1 cellular context compared by ENCODE assay signal in the genomic region with DNA sequence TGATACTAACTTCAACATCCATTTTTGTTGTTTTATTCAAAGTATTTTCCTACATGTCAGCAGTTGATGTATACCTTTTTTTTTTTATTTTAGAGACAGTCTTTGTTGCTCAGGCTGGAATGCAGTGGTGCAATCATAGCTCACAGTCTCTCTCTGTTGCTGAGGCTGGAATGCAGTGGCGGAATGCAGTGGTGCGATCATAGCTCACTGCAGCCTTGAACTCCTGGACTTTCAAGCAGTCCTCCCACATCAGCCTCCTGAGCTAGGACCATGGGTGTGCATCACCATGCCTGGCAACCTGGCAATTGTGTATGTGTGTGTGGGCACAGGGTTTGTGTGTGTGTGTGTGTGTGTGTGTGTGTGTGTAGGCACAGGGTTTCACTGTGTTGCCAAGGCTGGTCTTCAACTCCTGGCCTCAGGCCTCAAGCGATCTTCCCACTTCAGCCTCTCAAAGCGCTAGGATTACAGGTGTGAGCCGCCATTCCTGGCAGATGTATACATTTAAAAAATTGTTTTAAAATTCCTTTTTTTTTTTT.
TF ChIP-seq lines count a peak whose summit lies in the region.

No MANE protein-coding gene starts in this region.

TF ChIP-seq in HepG2, 621 proteins besides CTCF, POLR2A, EP300 and RAD21 (continued from another document and continues in another):
- TF ChIP-seq, protein P1, sequence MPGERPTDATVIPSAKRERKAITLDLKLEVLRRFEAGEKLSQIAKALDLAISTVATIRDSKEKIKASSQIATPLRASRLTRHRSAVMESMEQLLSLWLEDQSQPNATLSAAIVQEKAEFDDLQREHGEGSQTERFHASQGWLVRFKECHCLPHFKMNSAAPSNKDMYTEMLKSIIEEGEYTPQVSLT (CRISPR knock-in tag; IDR thresholded peaks at IDR 0.05; ENCODE audit: borderline replicate concordance, low read depth), result no peak
- TF ChIP-seq NFE2L1 (CRISPR knock-in tag; IDR thresholded peaks at IDR 0.05; ENCODE audit: borderline replicate concordance) (no peak), SIX1 (CRISPR knock-in tag; IDR thresholded peaks at IDR 0.05; ENCODE audit: borderline replicate concordance) (no peak), ZBTB3 (CRISPR knock-in tag; IDR thresholded peaks at IDR 0.05; ENCODE audit: borderline replicate concordance, low read depth) (peak; percentile 100), SMAD1 (CRISPR knock-in tag; IDR thresholded peaks at IDR 0.05; ENCODE audit: borderline replicate concordance, low read depth) (no peak), PLRG1 (conservative IDR thresholded peaks at IDR 0.05) (no peak), KLF16 (CRISPR knock-in tag; IDR thresholded peaks at IDR 0.05) (no peak), ZNF225 (CRISPR knock-in tag; IDR thresholded peaks at IDR 0.05) (no peak), SAP130 (CRISPR knock-in tag; IDR thresholded peaks at IDR 0.05; ENCODE audit: low read depth) (peak; percentile 71), SP5 (CRISPR knock-in tag; IDR thresholded peaks at IDR 0.05; ENCODE audit: borderline replicate concordance, low read depth) (peak; percentile 47), ZFY (CRISPR knock-in tag; IDR thresholded peaks at IDR 0.05) (no peak), CREB1 (IDR thresholded peaks at IDR 0.05) (no peak), CREB1 (CRISPR knock-in tag; IDR thresholded peaks at IDR 0.05) (no peak), ZNF761 (CRISPR knock-in tag; conservative IDR thresholded peaks at IDR 0.05) (no peak), DR1 (CRISPR knock-in tag; IDR thresholded peaks at IDR 0.05) (no peak), TEAD3 (CRISPR knock-in tag; optimal IDR thresholded peaks at IDR 0.05; ENCODE audit: borderline replicate concordance) (peak; percentile 100), ZSCAN20 (CRISPR knock-in tag; IDR thresholded peaks at IDR 0.05; ENCODE audit: borderline replicate concordance) (no peak), GATAD2A (CRISPR knock-in tag; IDR thresholded peaks at IDR 0.05) (peak; percentile 70), AGO2 (optimal IDR thresholded peaks at IDR 0.05; ENCODE audit: low read depth, low read length) (no peak), ZNF570 (CRISPR knock-in tag; IDR thresholded peaks at IDR 0.05; ENCODE audit: borderline replicate concordance) (no peak), GLI4 (CRISPR knock-in tag; IDR thresholded peaks at IDR 0.05; ENCODE audit: borderline replicate concordance) (no peak), ZEB1 (IDR thresholded peaks at IDR 0.05; ENCODE audit: insufficient replicate concordance, low read depth) (no peak), HDAC2 (CRISPR knock-in tag; IDR thresholded peaks at IDR 0.05) (peak; percentile 90), SOX5 (CRISPR knock-in tag; IDR thresholded peaks at IDR 0.05; ENCODE audit: borderline replicate concordance) (peak; percentile 69; the same call in 1 of the 2 replicates), CC2D1A (CRISPR knock-in tag; IDR thresholded peaks at IDR 0.05) (no peak), ZNF816 (CRISPR knock-in tag; IDR thresholded peaks at IDR 0.05; ENCODE audit: borderline replicate concordance) (no peak), KDM2A (CRISPR knock-in tag; IDR thresholded peaks at IDR 0.05; ENCODE audit: borderline replicate concordance, low read depth) (peak; percentile 20; the same call in 1 of the 2 replicates), HMG20A (CRISPR knock-in tag; IDR thresholded peaks at IDR 0.05; ENCODE audit: borderline replicate concordance) (peak; percentile 30; the same call in 1 of the 2 replicates), PITX1 (CRISPR knock-in tag; IDR thresholded peaks at IDR 0.05) (peak; percentile 63; the same call in 1 of the 2 replicates), MAZ (IDR thresholded peaks at IDR 0.05; ENCODE audit: borderline replicate concordance, low read depth, low read length) (no peak), MAZ (CRISPR knock-in tag; IDR thresholded peaks at IDR 0.05; ENCODE audit: low read depth) (0 out of 2 replicates have a peak, but pooled peaks have one; percentile 21), ZMYM2 (CRISPR knock-in tag; IDR thresholded peaks at IDR 0.05) (peak; percentile 92; the same call in 1 of the 2 replicates), ZNF354B (CRISPR knock-in tag; IDR thresholded peaks at IDR 0.05) (no peak), CEBPB (IDR thresholded peaks at IDR 0.05; ENCODE audit: borderline replicate concordance, low read depth, low read length) (peak; percentile 95), KLF15 (CRISPR knock-in tag; IDR thresholded peaks at IDR 0.05; ENCODE audit: borderline replicate concordance) (no peak)
- TF ChIP-seq, protein P2, sequence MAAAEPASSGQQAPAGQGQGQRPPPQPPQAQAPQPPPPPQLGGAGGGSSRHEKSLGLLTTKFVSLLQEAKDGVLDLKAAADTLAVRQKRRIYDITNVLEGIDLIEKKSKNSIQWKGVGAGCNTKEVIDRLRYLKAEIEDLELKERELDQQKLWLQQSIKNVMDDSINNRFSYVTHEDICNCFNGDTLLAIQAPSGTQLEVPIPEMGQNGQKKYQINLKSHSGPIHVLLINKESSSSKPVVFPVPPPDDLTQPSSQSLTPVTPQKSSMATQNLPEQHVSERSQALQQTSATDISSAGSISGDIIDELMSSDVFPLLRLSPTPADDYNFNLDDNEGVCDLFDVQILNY (CRISPR knock-in tag; conservative IDR thresholded peaks at IDR 0.05), result no peak
- TF ChIP-seq, protein P3, sequence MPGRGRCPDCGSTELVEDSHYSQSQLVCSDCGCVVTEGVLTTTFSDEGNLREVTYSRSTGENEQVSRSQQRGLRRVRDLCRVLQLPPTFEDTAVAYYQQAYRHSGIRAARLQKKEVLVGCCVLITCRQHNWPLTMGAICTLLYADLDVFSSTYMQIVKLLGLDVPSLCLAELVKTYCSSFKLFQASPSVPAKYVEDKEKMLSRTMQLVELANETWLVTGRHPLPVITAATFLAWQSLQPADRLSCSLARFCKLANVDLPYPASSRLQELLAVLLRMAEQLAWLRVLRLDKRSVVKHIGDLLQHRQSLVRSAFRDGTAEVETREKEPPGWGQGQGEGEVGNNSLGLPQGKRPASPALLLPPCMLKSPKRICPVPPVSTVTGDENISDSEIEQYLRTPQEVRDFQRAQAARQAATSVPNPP (CRISPR knock-in tag; IDR thresholded peaks at IDR 0.05), result peak; percentile 43; the same call in 1 of the 2 replicates
- TF ChIP-seq, protein P4, sequence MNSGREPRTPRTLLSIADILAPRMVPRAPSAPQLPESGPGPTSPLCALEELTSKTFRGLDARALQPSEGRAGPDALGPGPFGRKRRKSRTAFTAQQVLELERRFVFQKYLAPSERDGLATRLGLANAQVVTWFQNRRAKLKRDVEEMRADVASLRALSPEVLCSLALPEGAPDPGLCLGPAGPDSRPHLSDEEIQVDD (CRISPR knock-in tag; IDR thresholded peaks at IDR 0.05; ENCODE audit: borderline replicate concordance), result no peak
- TF ChIP-seq, protein P5, sequence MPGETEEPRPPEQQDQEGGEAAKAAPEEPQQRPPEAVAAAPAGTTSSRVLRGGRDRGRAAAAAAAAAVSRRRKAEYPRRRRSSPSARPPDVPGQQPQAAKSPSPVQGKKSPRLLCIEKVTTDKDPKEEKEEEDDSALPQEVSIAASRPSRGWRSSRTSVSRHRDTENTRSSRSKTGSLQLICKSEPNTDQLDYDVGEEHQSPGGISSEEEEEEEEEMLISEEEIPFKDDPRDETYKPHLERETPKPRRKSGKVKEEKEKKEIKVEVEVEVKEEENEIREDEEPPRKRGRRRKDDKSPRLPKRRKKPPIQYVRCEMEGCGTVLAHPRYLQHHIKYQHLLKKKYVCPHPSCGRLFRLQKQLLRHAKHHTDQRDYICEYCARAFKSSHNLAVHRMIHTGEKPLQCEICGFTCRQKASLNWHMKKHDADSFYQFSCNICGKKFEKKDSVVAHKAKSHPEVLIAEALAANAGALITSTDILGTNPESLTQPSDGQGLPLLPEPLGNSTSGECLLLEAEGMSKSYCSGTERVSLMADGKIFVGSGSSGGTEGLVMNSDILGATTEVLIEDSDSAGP (CRISPR knock-in tag; IDR thresholded peaks at IDR 0.05; ENCODE audit: borderline replicate concordance), result peak; percentile 71
- TF ChIP-seq, protein P6, sequence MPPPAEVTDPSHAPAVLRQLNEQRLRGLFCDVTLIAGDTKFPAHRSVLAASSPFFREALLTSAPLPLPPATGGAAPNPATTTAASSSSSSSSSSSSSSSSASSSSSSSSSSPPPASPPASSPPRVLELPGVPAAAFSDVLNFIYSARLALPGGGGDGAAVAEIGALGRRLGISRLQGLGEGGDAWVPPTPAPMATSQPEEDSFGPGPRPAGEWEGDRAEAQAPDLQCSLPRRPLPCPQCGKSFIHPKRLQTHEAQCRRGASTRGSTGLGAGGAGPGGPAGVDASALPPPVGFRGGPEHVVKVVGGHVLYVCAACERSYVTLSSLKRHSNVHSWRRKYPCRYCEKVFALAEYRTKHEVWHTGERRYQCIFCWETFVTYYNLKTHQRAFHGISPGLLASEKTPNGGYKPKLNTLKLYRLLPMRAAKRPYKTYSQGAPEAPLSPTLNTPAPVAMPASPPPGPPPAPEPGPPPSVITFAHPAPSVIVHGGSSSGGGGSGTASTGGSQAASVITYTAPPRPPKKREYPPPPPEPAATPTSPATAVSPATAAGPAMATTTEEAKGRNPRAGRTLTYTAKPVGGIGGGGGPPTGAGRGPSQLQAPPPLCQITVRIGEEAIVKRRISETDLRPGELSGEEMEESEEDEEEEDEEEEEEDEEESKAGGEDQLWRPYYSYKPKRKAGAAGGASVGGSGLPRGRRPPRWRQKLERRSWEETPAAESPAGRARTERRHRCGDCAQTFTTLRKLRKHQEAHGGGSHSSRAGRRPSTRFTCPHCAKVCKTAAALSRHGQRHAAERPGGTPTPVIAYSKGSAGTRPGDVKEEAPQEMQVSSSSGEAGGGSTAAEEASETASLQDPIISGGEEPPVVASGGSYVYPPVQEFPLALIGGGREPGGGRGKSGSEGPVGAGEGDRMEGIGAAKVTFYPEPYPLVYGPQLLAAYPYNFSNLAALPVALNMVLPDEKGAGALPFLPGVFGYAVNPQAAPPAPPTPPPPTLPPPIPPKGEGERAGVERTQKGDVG (CRISPR knock-in tag; IDR thresholded peaks at IDR 0.05; ENCODE audit: borderline replicate concordance), result peak; percentile 94; the same call in 1 of the 2 replicates
- TF ChIP-seq, protein P7, sequence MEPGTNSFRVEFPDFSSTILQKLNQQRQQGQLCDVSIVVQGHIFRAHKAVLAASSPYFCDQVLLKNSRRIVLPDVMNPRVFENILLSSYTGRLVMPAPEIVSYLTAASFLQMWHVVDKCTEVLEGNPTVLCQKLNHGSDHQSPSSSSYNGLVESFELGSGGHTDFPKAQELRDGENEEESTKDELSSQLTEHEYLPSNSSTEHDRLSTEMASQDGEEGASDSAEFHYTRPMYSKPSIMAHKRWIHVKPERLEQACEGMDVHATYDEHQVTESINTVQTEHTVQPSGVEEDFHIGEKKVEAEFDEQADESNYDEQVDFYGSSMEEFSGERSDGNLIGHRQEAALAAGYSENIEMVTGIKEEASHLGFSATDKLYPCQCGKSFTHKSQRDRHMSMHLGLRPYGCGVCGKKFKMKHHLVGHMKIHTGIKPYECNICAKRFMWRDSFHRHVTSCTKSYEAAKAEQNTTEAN (CRISPR knock-in tag; conservative IDR thresholded peaks at IDR 0.05), result peak; percentile 85
- TF ChIP-seq, protein P8, sequence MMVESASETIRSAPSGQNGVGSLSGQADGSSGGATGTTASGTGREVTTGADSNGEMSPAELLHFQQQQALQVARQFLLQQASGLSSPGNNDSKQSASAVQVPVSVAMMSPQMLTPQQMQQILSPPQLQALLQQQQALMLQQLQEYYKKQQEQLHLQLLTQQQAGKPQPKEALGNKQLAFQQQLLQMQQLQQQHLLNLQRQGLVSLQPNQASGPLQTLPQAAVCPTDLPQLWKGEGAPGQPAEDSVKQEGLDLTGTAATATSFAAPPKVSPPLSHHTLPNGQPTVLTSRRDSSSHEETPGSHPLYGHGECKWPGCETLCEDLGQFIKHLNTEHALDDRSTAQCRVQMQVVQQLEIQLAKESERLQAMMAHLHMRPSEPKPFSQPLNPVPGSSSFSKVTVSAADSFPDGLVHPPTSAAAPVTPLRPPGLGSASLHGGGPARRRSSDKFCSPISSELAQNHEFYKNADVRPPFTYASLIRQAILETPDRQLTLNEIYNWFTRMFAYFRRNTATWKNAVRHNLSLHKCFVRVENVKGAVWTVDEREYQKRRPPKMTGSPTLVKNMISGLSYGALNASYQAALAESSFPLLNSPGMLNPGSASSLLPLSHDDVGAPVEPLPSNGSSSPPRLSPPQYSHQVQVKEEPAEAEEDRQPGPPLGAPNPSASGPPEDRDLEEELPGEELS (CRISPR knock-in tag; IDR thresholded peaks at IDR 0.05), result peak; percentile 86
- TF ChIP-seq, protein P9, sequence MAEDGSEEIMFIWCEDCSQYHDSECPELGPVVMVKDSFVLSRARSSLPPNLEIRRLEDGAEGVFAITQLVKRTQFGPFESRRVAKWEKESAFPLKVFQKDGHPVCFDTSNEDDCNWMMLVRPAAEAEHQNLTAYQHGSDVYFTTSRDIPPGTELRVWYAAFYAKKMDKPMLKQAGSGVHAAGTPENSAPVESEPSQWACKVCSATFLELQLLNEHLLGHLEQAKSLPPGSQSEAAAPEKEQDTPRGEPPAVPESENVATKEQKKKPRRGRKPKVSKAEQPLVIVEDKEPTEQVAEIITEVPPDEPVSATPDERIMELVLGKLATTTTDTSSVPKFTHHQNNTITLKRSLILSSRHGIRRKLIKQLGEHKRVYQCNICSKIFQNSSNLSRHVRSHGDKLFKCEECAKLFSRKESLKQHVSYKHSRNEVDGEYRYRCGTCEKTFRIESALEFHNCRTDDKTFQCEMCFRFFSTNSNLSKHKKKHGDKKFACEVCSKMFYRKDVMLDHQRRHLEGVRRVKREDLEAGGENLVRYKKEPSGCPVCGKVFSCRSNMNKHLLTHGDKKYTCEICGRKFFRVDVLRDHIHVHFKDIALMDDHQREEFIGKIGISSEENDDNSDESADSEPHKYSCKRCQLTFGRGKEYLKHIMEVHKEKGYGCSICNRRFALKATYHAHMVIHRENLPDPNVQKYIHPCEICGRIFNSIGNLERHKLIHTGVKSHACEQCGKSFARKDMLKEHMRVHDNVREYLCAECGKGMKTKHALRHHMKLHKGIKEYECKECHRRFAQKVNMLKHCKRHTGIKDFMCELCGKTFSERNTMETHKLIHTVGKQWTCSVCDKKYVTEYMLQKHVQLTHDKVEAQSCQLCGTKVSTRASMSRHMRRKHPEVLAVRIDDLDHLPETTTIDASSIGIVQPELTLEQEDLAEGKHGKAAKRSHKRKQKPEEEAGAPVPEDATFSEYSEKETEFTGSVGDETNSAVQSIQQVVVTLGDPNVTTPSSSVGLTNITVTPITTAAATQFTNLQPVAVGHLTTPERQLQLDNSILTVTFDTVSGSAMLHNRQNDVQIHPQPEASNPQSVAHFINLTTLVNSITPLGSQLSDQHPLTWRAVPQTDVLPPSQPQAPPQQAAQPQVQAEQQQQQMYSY (CRISPR knock-in tag; IDR thresholded peaks at IDR 0.05), result no peak
- TF ChIP-seq, protein P10, sequence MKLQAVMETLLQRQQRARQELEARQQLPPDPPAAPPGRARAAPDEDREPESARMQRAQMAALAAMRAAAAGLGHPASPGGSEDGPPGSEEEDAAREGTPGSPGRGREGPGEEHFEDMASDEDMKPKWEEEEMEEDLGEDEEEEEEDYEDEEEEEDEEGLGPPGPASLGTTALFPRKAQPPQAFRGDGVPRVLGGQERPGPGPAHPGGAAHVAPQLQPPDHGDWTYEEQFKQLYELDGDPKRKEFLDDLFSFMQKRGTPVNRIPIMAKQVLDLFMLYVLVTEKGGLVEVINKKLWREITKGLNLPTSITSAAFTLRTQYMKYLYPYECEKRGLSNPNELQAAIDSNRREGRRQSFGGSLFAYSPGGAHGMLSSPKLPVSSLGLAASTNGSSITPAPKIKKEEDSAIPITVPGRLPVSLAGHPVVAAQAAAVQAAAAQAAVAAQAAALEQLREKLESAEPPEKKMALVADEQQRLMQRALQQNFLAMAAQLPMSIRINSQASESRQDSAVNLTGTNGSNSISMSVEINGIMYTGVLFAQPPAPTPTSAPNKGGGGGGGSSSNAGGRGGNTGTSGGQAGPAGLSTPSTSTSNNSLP (IDR thresholded peaks at IDR 0.05; ENCODE audit: low read depth, low read length), result peak; percentile 90
